In the genomic region with DNA sequence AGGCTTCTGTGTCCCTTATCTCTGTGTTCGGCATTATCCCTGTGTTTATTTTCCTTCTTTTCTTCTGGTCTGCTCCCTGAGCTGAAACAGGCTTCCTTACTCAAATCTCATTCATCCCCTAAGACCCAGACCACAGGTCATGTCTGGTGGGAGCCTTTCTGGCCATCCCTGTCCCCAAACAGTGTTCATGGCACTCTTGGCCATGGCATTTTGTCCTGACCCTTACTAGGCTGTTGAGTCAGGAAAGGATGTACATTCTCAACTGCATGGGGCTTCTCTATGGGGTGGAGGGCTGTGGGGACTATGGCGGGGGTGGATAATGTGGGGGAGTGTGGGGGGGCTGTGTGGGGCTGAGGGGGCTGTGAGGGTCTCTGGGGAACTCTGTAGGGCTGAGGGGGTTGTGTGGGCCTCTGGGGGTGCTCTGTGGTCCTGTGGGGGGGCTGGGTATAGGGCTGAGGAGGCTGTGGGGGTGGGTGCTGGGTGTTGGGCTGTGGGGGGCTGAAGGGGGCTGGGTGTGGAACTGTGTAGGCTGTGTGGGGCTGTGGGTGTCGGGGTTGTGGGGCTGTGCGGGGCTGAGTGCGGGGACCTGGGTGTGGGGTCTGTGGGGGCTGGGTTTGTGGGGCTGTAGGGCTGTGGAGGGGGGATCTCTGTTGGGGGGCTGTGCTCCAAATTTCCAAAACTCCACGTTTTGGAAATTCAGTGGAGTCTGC, we compare ENCODE assay signal across 11 cellular contexts.
DNase-seq lines count a peak whose midpoint lies in the region; ATAC-seq, FAIRE-seq and TF ChIP-seq lines count a peak whose summit lies in the region.
"Had no signal": no experiment of that assay in that cellular context is flagged by ENCODE, and none has a peak within 500 bp of the region (broad histone marks: within the 10 kb centered on the region; RNA-seq: fewer than 3 reads in every experiment).

No MANE protein-coding gene starts in this region.

- H3K27me3 Mint-ChIP-seq in natural killer cell treated with Interleukin-12 subunit alpha and Interleukin-12 subunit beta and Interleukin-15 and Interleukin-18, amount 100 ng/mL, for 72 hours = no peaks in the 10 kb centered on the region

- H3K4me3 Mint-ChIP-seq in natural killer cell treated with Interleukin-12 subunit alpha and Interleukin-12 subunit beta and Interleukin-15 and Interleukin-18, amount 100 ng/mL, for 72 hours = peak overlapping the region; percentile 88

- no peak overlapping the region; a peak in 1 of 4 replicates for H3K4me2 ChIP-seq in H1 (ENCODE audit: insufficient read depth in 1 of 2, low read depth in 2 of 2, low read length in 2 of 2)

- H3K56ac ChIP-seq in H1 (replicated peaks; ENCODE audit: insufficient read length, low read depth, low read length) = no peak overlapping the region

- no peak overlapping the region for H2BK12ac ChIP-seq in H1 (ENCODE audit: low read depth, low read length)

- no peak overlapping the region for H3K18ac ChIP-seq in H1 (ENCODE audit: extremely low read depth, low read length)

- H3K27ac ChIP-seq in heart right ventricle (peak overlapping the region; percentile 89 to 99 (median 98)), H1 (ENCODE audit: low read depth, low read length) (no peak overlapping the region), uterus (peak overlapping the region; percentile 90 to 97)

- peak overlapping the region in 6 of 10 donors; percentile 63 to 74 (median 72) for H3K4me3 ChIP-seq in heart right ventricle
- H3K4me3 ChIP-seq in H1 (ENCODE audit: extremely low read depth in 1 of 4, insufficient read depth in 2 of 4, low read depth in 3 of 4, low read length in 4 of 4) = no peak overlapping the region
- peak overlapping the region; percentile 59 to 82 for H3K4me3 ChIP-seq in uterus

- POLR2A ChIA-PET in H1 (lab: Charles Lee; ENCODE audit: partially characterized antibody) = no interaction called here

- H3K36me3 ChIP-seq in heart right ventricle (no peaks in the 10 kb centered on the region), H1 (ENCODE audit: control insufficient read depth in 2 of 4, insufficient read depth in 4 of 4, low read length in 3 of 4) (no peaks in the 10 kb centered on the region), uterus (no peaks in the 10 kb centered on the region)

- WGBS in heart right ventricle, 2 donors = 72 to 73% methylated on average over 6 of the region's 6 CpGs
- 98% methylated on average over 3 of the region's 6 CpGs; no CpG with 5 or more reads in 1 of the 2 experiments for WGBS in H1 (ENCODE audit: extremely low coverage in 1 of 2, insufficient coverage in 1 of 2, insufficient read length in 1 of 2, insufficient replicate concordance in 2 of 2, low coverage in 1 of 2, low lambda C conversion rate in 2 of 2, missing lambda C conversion rate in 1 of 2), 2 experiments

- no peaks in the 10 kb centered on the region for H4K20me1 ChIP-seq in H1 (replicated peaks in 1 of 2; ENCODE audit: control insufficient read depth in 1 of 2, insufficient read depth in 2 of 2, low read length in 2 of 2)

- CTCF ChIA-PET in H1 (lab: Charles Lee; ENCODE audit: partially characterized antibody) = interaction anchor here (0.9 kb wide), 1 partner anchor 171 kb away, joined by 3 read pairs; no protein-coding TSS in a partner anchor

- H3K36me3 Mint-ChIP-seq in natural killer cell treated with Interleukin-12 subunit alpha and Interleukin-12 subunit beta and Interleukin-15 and Interleukin-18, amount 100 ng/mL, for 72 hours = peaks cover 5% of the 10 kb centered on the region

- intact Hi-C loops in heart right ventricle (cut with DNase I) (loop anchor here in 8 of 10 donors (5.0 to 10.0 kb wide), 6 partner anchors 39 to 176 kb away; partner anchors contain the start of gene KLF13 (in 4 of the 8)), cardiac septum (cut with DNase I) (loop anchor here (5.0 to 10.0 kb wide), 2 partner anchors 154 to 396 kb away; partner anchors contain the start of gene MTMR10), uterus (cut with DNase I; ENCODE audit: low total_unique reads) (no loop called here)

- no peak for FAIRE-seq in H1 (lab: Jason Lieb, UNC)
- FAIRE-seq: colon had no signal

- TF ChIP-seq POLR2A in H1 (IDR thresholded peaks at IDR 0.05; ENCODE audit: control extremely low read depth in 1 of 2, low read depth in 2 of 2, low read length in 2 of 2) (no peak), uterus (IDR thresholded peaks at IDR 0.05) (no peak)

- H2BK5ac ChIP-seq in H1 (ENCODE audit: low read depth, low read length) = no peak overlapping the region

- peak overlapping the region; percentile 82 to 91 for H3K27ac Mint-ChIP-seq in natural killer cell treated with Interleukin-12 subunit alpha and Interleukin-12 subunit beta and Interleukin-15 and Interleukin-18, amount 100 ng/mL, for 72 hours

- ATAC-seq in heart right ventricle = no peak
- ATAC-seq in natural killer cell treated with Interleukin-12 subunit alpha and Interleukin-12 subunit beta and Interleukin-15 and Interleukin-18, amount 100 ng/mL, for 72 hours = no peak

- H2BK15ac ChIP-seq in H1 (ENCODE audit: low read length) = peak overlapping the region; percentile 83; the same call in 1 of the 2 replicates

- no peak overlapping the region for H2BK120ac ChIP-seq in H1 (replicated peaks; ENCODE audit: low read depth, low read length)

- TF ChIP-seq EP300 in H1 (IDR thresholded peaks at IDR 0.05; ENCODE audit: borderline replicate concordance in 1 of 2, low read depth in 2 of 2, low read length in 2 of 2) = no peak

- no peak overlapping the region for H3K23ac ChIP-seq in H1 (ENCODE audit: insufficient read length)

- H2AFZ ChIP-seq in H1 (ENCODE audit: low read length) = no peak overlapping the region

- H3K79me2 ChIP-seq in H1 (ENCODE audit: control insufficient read depth in 1 of 2, insufficient read depth in 2 of 2, low read length in 2 of 2) = no peaks in the 10 kb centered on the region

- no peaks in the 10 kb centered on the region for H3K79me1 ChIP-seq in H1 (ENCODE audit: low read depth, low read length)

- peaks cover 55 to 57% of the 10 kb centered on the region in 2 donors for H3K4me1 Mint-ChIP-seq in natural killer cell treated with Interleukin-12 subunit alpha and Interleukin-12 subunit beta and Interleukin-15 and Interleukin-18, amount 100 ng/mL, for 72 hours (ENCODE audit: low read depth in 2 of 2)

- TF ChIP-seq RAD21 in H1 (IDR thresholded peaks at IDR 0.05 in 1 of 2, conservative IDR thresholded peaks at IDR 0.05 in 1 of 2; ENCODE audit: low read depth in 2 of 2, low read length in 2 of 2) = no peak

- no peak overlapping the region for H3K4ac ChIP-seq in H1 (replicated peaks; ENCODE audit: insufficient read length, low read depth, low read length)

- H4K8ac ChIP-seq in H1 (ENCODE audit: extremely low read depth, insufficient read depth, low read length) = no peak overlapping the region

- TF ChIP-seq CTCF in heart right ventricle (IDR thresholded peaks at IDR 0.05) (no peak), H1 (IDR thresholded peaks at IDR 0.05; ENCODE audit: control extremely low read depth in 1 of 3, insufficient read depth in 1 of 3, low read depth in 1 of 3, low read length in 3 of 3) (no peak), uterus (IDR thresholded peaks at IDR 0.05) (no peak)

- no peaks in the 10 kb centered on the region for H3K9me3 Mint-ChIP-seq in natural killer cell treated with Interleukin-12 subunit alpha and Interleukin-12 subunit beta and Interleukin-15 and Interleukin-18, amount 100 ng/mL, for 72 hours

- H3K9me3 ChIP-seq in heart right ventricle (peaks cover 0 to 14% (median 0%) of the 10 kb centered on the region in 11 donors), H1 (ENCODE audit: insufficient read depth in 2 of 2, low read depth in 1 of 2, low read length in 1 of 2) (no peaks in the 10 kb centered on the region), uterus (no peaks in the 10 kb centered on the region)
- H3K9me3 ChIP-seq: SK-N-SH had no signal

- H3K4me1 ChIP-seq in heart right ventricle (peaks cover 0 to 43% (median 29%) of the 10 kb centered on the region in 9 donors), H1 (replicated peaks in 1 of 4; ENCODE audit: control insufficient read depth in 3 of 4, insufficient read depth in 4 of 4, low read length in 3 of 4) (peaks cover 0 to 5% (median 4%) of the 10 kb centered on the region in 4 experiments; a peak in 5 of 7 replicates), uterus (no peaks in the 10 kb centered on the region)

- peaks cover 11% of the 10 kb centered on the region for H3K23me2 ChIP-seq in H1 (ENCODE audit: low read depth, low read length)

- H3K9ac ChIP-seq in H1 (replicated peaks in 1 of 4; ENCODE audit: extremely low read depth in 1 of 4, low read depth in 3 of 4, low read length in 3 of 4) = no peak overlapping the region

- no peak overlapping the region for H2BK20ac ChIP-seq in H1 (ENCODE audit: low read length)

- no peak overlapping the region for H4K5ac ChIP-seq in H1 (ENCODE audit: insufficient read length, low read depth, low read length)

- DNase-seq in heart right ventricle (no peak), cardiac septum (ENCODE audit: low spot score) (no peak), H1 (ENCODE audit: low read depth in 1 of 2, low spot score in 2 of 2) (no peak), uterus (no peak), NCI-H345 (lab: John Stamatoyannopoulos, UW) (no peak), hypothalamus (lab: John Stamatoyannopoulos, UW) (no peak)
- no peak for DNase-seq in natural killer cell treated with Interleukin-12 subunit alpha and Interleukin-12 subunit beta and Interleukin-15 and Interleukin-18, amount 100 ng/mL, for 72 hours (ENCODE audit: low spot score)
- DNase-seq in effector CD4-positive, alpha-beta T cell = no peak
- DNase-seq: hippocampal formation had no signal

- no peak overlapping the region for H3K14ac ChIP-seq in H1 (ENCODE audit: insufficient read length)

- H2AK5ac ChIP-seq in H1 (ENCODE audit: low read depth, low read length) = no peak overlapping the region

- H4K91ac ChIP-seq in H1 (replicated peaks; ENCODE audit: insufficient read length, low read length) = no peak overlapping the region

- H3K27me3 ChIP-seq in heart right ventricle = peaks cover 0 to 11% (median 0%) of the 10 kb centered on the region in 7 donors
- H3K27me3 ChIP-seq in H1 (replicated peaks in 1 of 4; ENCODE audit: control insufficient read depth in 3 of 4, extremely low read depth in 1 of 4, insufficient read depth in 3 of 4, low read length in 3 of 4) = peaks cover 7 to 23% (median 21%) of the 10 kb centered on the region in 4 experiments; a peak in 6 of 7 replicates
- no peaks in the 10 kb centered on the region for H3K27me3 ChIP-seq in uterus

TF ChIP-seq in H1, 55 proteins besides CTCF, POLR2A, EP300 and RAD21 (continues in another document):
- no peak for TF ChIP-seq KDM1A (IDR thresholded peaks at IDR 0.05; ENCODE audit: borderline replicate concordance, low read length)
- TF ChIP-seq HDAC6 (IDR thresholded peaks at IDR 0.05; ENCODE audit: low read depth, low read length) = no peak
- no peak for TF ChIP-seq CEBPB (IDR thresholded peaks at IDR 0.05; ENCODE audit: low read depth, low read length)
- TF ChIP-seq RFX5 (IDR thresholded peaks at IDR 0.05; ENCODE audit: borderline replicate concordance, low read depth, low read length) = no peak
- no peak for TF ChIP-seq SP1 (IDR thresholded peaks at IDR 0.05; ENCODE audit: low read depth, low read length)
- TF ChIP-seq EGR1 (IDR thresholded peaks at IDR 0.05; ENCODE audit: borderline replicate concordance, low read depth, low read length) = no peak
- TF ChIP-seq EZH2 (IDR thresholded peaks at IDR 0.05; ENCODE audit: low read depth, low read length, severe bottlenecking) = no peak

Comparison
In these comparisons a context has a peak if more than half of its experiments do, and no peak if none do; other contexts are left out.
1. H3K4me3 ChIP-seq: peak in heart right ventricle (6 of 10) and uterus (2 of 2); none in H1 (0 of 4).